Comparison of ENCODE assay signal across 38 cellular contexts in genomic region chr2:197964720-197965119, GRCh38.
"Had no signal": no experiment of that assay in that cellular context is flagged by ENCODE, and none has a peak within 500 bp of the region (broad histone marks: within the 10 kb centered on the region; RNA-seq: fewer than 3 reads in every experiment).

No MANE protein-coding gene starts in this region.

- DNase-seq: activated effector memory CD4-positive, alpha-beta T cell treated with anti-CD3 and anti-CD28 coated beads, Interleukin-2, amount 50 U/mL, for 16 hours; activated effector memory CD4-positive, alpha-beta T cell treated with Interleukin-2 at 50 U/mL for 16 hours; activated gamma-delta T cell; activated gamma-delta T cell treated with Interleukin-2 at 50 U/mL for 16 hours; activated naive CD4-positive, alpha-beta T cell; activated naive CD4-positive, alpha-beta T cell treated with anti-CD3 and anti-CD28 coated beads for 36 hours; activated naive CD4-positive, alpha-beta T cell treated with anti-CD3 and anti-CD28 coated beads, Interleukin-2, amount 10 ng/mL, durations not matched to agents 7 days and 5 days; activated naive CD4-positive, alpha-beta T cell treated with anti-CD3 and anti-CD28 coated beads, Interleukin-2, amount 50 U/mL, for 16 hours; activated naive CD4-positive, alpha-beta T cell treated with Interleukin-2 at 50 U/mL for 16 hours; activated naive CD8-positive, alpha-beta T cell treated with anti-CD3 and anti-CD28 coated beads for 36 hours; activated naive CD8-positive, alpha-beta T cell treated with anti-CD3 and anti-CD28 coated beads, Interleukin-2, amount 10 ng/mL, durations not matched to agents 7 days and 5 days; activated naive CD8-positive, alpha-beta T cell treated with anti-CD3 and anti-CD28 coated beads, Interleukin-2, amount 50 U/mL, for 24 hours; activated T-cell treated with anti-CD3 and anti-CD28 coated beads, Interleukin-2, amount 50 U/mL, for 4 hours; activated T-cell treated with anti-CD3 and anti-CD28 coated beads, Interleukin-2, amount 50 U/mL, for 48 hours; activated T-cell treated with anti-CD3 and anti-CD28 coated beads, Interleukin-2, amount 50 U/mL, for 72 hours; adrenal gland; amniotic stem cell; amygdala; anterior cingulate cortex; aorta; body of pancreas; brain microvascular endothelial cell; caudate nucleus; central memory CD4-positive, alpha-beta T cell; cerebellar nuclear complex had no signal

- H3K4me1 Mint-ChIP-seq: activated naive CD4-positive, alpha-beta T cell treated with anti-CD3 and anti-CD28 coated beads, Interleukin-2, amount 10 ng/mL, durations not matched to agents 7 days and 5 days; activated naive CD8-positive, alpha-beta T cell treated with anti-CD3 and anti-CD28 coated beads, Interleukin-2, amount 10 ng/mL, durations not matched to agents 7 days and 5 days; central memory CD8-positive, alpha-beta T cell had no signal

- FAIRE-seq: astrocyte, bronchial epithelial cell had no signal

- H3K27me3 ChIP-seq: adrenal gland, ascending aorta, body of pancreas, brain microvascular endothelial cell, breast epithelium had no signal

- H3K27ac ChIP-seq: adrenal gland, ascending aorta, body of pancreas, brain microvascular endothelial cell, breast epithelium, cardiac muscle cell had no signal

- H3K9me3 ChIP-seq: body of pancreas had no signal

- H3K36me3 ChIP-seq: adrenal gland, ascending aorta, brain microvascular endothelial cell, breast epithelium, cardiac muscle cell had no signal

- ATAC-seq: activated naive CD4-positive, alpha-beta T cell treated with anti-CD3 and anti-CD28 coated beads, Interleukin-2, amount 50 U/mL, for 72 hours; activated naive CD8-positive, alpha-beta T cell treated with anti-CD3 and anti-CD28 coated beads, Interleukin-2, amount 50 U/mL, for 24 hours; activated T-cell treated with anti-CD3 and anti-CD28 coated beads, Interleukin-2, amount 50 U/mL, for 4 hours; activated T-cell treated with anti-CD3 and anti-CD28 coated beads, Interleukin-2, amount 50 U/mL, for 72 hours; activated T-helper 17 cell treated with anti-CD3 and anti-CD28 coated beads, Interleukin-2, amount 50 U/mL, for 72 hours; body of pancreas had no signal

- H3K27me3 Mint-ChIP-seq: activated naive CD4-positive, alpha-beta T cell treated with anti-CD3 and anti-CD28 coated beads, Interleukin-2, amount 10 ng/mL, durations not matched to agents 7 days and 5 days; activated naive CD4-positive, alpha-beta T cell treated with anti-CD3 and anti-CD28 coated beads, Interleukin-2, amount 50 U/mL, for 24 hours; activated naive CD8-positive, alpha-beta T cell; activated naive CD8-positive, alpha-beta T cell treated with anti-CD3 and anti-CD28 coated beads for 36 hours; activated naive CD8-positive, alpha-beta T cell treated with anti-CD3 and anti-CD28 coated beads, Interleukin-2, amount 10 ng/mL, durations not matched to agents 7 days and 5 days; activated naive CD8-positive, alpha-beta T cell treated with anti-CD3 and anti-CD28 coated beads, Interleukin-2, amount 50 U/mL, for 24 hours; activated T-helper 17 cell treated with anti-CD3 and anti-CD28 coated beads, Interleukin-2, amount 50 U/mL, for 72 hours; central memory CD8-positive, alpha-beta T cell had no signal

- H3K4me3 ChIP-seq: adrenal gland, ascending aorta, body of pancreas, breast epithelium, cardiac muscle cell had no signal

- H3K4me1 ChIP-seq: adrenal gland, body of pancreas, breast epithelium had no signal

- H3K27ac Mint-ChIP-seq: activated naive CD4-positive, alpha-beta T cell treated with anti-CD3 and anti-CD28 coated beads for 36 hours; activated naive CD4-positive, alpha-beta T cell treated with anti-CD3 and anti-CD28 coated beads, Interleukin-2, amount 10 ng/mL, durations not matched to agents 7 days and 5 days; activated naive CD4-positive, alpha-beta T cell treated with anti-CD3 and anti-CD28 coated beads, Interleukin-2, amount 50 U/mL, for 72 hours; activated naive CD8-positive, alpha-beta T cell; activated naive CD8-positive, alpha-beta T cell treated with anti-CD3 and anti-CD28 coated beads for 36 hours; activated naive CD8-positive, alpha-beta T cell treated with anti-CD3 and anti-CD28 coated beads, Interleukin-2, amount 10 ng/mL, durations not matched to agents 7 days and 5 days; activated naive CD8-positive, alpha-beta T cell treated with anti-CD3 and anti-CD28 coated beads, Interleukin-2, amount 50 U/mL, for 24 hours; activated T-helper 1 cell treated with anti-CD3 and anti-CD28 coated beads, Interleukin-12 subunit alpha, Interleukin-12 subunit beta, Interleukin-2, Interleukin-4 antibody, amounts not matched to agents 30 ng/mL and 10 ng/mL and 1 ng/mL, durations not matched to agents 14 hours and 24 hours and 36 hours; activated T-helper 17 cell treated with anti-CD3 and anti-CD28 coated beads, Interleukin-2, amount 50 U/mL, for 72 hours; activated T-helper 2 cell treated with anti-CD3 and anti-CD28 coated beads, Interferon-gamma antibody, Interleukin-2, Interleukin-4, amounts not matched to agents 10 μg/mL and 5 μg/mL and 100 μg/mL, durations not matched to agents 14 hours and 24 hours and 36 hours; brain had no signal

- H3K4me3 Mint-ChIP-seq: activated naive CD4-positive, alpha-beta T cell treated with anti-CD3 and anti-CD28 coated beads for 36 hours; activated naive CD4-positive, alpha-beta T cell treated with anti-CD3 and anti-CD28 coated beads, Interleukin-2, amount 10 ng/mL, durations not matched to agents 7 days and 5 days; activated naive CD4-positive, alpha-beta T cell treated with anti-CD3 and anti-CD28 coated beads, Interleukin-2, amount 50 U/mL, for 24 hours; activated naive CD8-positive, alpha-beta T cell; activated naive CD8-positive, alpha-beta T cell treated with anti-CD3 and anti-CD28 coated beads for 36 hours; activated naive CD8-positive, alpha-beta T cell treated with anti-CD3 and anti-CD28 coated beads, Interleukin-2, amount 10 ng/mL, durations not matched to agents 7 days and 5 days; activated naive CD8-positive, alpha-beta T cell treated with anti-CD3 and anti-CD28 coated beads, Interleukin-2, amount 50 U/mL, for 24 hours; activated T-cell treated with anti-CD3 and anti-CD28 coated beads, Interleukin-2, amount 50 U/mL, for 4 hours; activated T-cell treated with anti-CD3 and anti-CD28 coated beads, Interleukin-2, amount 50 U/mL, for 72 hours; activated T-helper 1 cell treated with anti-CD3 and anti-CD28 coated beads, Interleukin-12 subunit alpha, Interleukin-12 subunit beta, Interleukin-2, Interleukin-4 antibody, amounts not matched to agents 30 ng/mL and 10 ng/mL and 1 ng/mL, durations not matched to agents 14 hours and 24 hours and 36 hours; activated T-helper 17 cell treated with anti-CD3 and anti-CD28 coated beads, Interleukin-2, amount 50 U/mL, for 72 hours; brain; central memory CD8-positive, alpha-beta T cell had no signal
